ENCODE assay signal across 8 cellular contexts in genomic region chr6:107491059-107491609, GRCh38. TPM values are rescaled to one million over a fixed set of nuclear protein-coding genes. Genes with fewer than 3 reads are reported as not detected.
A peak's percentile ranks its signal among the peaks of the same experiment; 100 is the strongest.
DNase-seq lines count a peak whose midpoint lies in the region; ATAC-seq and TF ChIP-seq lines count a peak whose summit lies in the region.

No MANE protein-coding gene starts in this region.

- H3K4me3 Mint-ChIP-seq in Caco-2 (ENCODE audit: unreplicated experiment), result peak overlapping the region; percentile 80
- H3K4me3 Mint-ChIP-seq in activated naive CD8-positive, alpha-beta T cell treated with anti-CD3 and anti-CD28 coated beads for 36 hours, result peak overlapping the region; percentile 84

- TF ChIP-seq CTCF in Caco-2 (IDR thresholded peaks at IDR 0.05; ENCODE audit: insufficient read depth in 1 of 2, low read depth in 1 of 2, low read length in 1 of 2, severe bottlenecking in 1 of 2, unreplicated experiment in 1 of 2) (no peak), LNCaP clone FGC (IDR thresholded peaks at IDR 0.05; ENCODE audit: control insufficient read depth, extremely low read depth, insufficient read depth) (no peak)

- CTCF ChIA-PET in Caco-2 (lab: Charles Lee), result no interaction called here

- H3K4me1 Mint-ChIP-seq in Caco-2 (ENCODE audit: low read depth, unreplicated experiment), result peaks cover 7% of the 10 kb centered on the region
- H3K4me1 Mint-ChIP-seq in activated naive CD8-positive, alpha-beta T cell treated with anti-CD3 and anti-CD28 coated beads for 36 hours, result peaks cover 16% of the 10 kb centered on the region

- H3K9me3 Mint-ChIP-seq in Caco-2 (ENCODE audit: unreplicated experiment), result no peaks in the 10 kb centered on the region
- H3K9me3 Mint-ChIP-seq in activated naive CD8-positive, alpha-beta T cell treated with anti-CD3 and anti-CD28 coated beads for 36 hours, result no peaks in the 10 kb centered on the region

- POLR2A ChIA-PET in Caco-2 (lab: Charles Lee), result no interaction called here

- DNase-seq in Caco-2 (peak in 1 of 2 experiments; percentile 9), LNCaP clone FGC (ENCODE audit: low read depth) (no peak), left ventricle myocardium superior (peak; percentile 91), posterior cingulate gyrus (peak; percentile 31 to 93 (median 52))
- DNase-seq in activated naive CD8-positive, alpha-beta T cell treated with anti-CD3 and anti-CD28 coated beads for 36 hours, result peak; percentile 14

- H3K4me3 ChIP-seq in Caco-2 (ENCODE audit: low read depth, low read length) (peak overlapping the region; percentile 41; the same call in 1 of the 2 replicates), LNCaP clone FGC (ENCODE audit: low read depth, low read length) (peak overlapping the region; percentile 69)

- no peaks in the 10 kb centered on the region for H3K9me3 ChIP-seq in Caco-2

- no peak overlapping the region for H3K27ac Mint-ChIP-seq in Caco-2 (ENCODE audit: unreplicated experiment)
- no peak overlapping the region for H3K27ac Mint-ChIP-seq in activated naive CD8-positive, alpha-beta T cell treated with anti-CD3 and anti-CD28 coated beads for 36 hours

- no peaks in the 10 kb centered on the region for H3K36me3 Mint-ChIP-seq in Caco-2 (ENCODE audit: insufficient read depth, unreplicated experiment)
- H3K36me3 Mint-ChIP-seq in activated naive CD8-positive, alpha-beta T cell treated with anti-CD3 and anti-CD28 coated beads for 36 hours, result no peaks in the 10 kb centered on the region

- intact Hi-C loops in Caco-2 (cut with micrococcal nuclease; ENCODE audit: unreplicated experiment) (no loop called here), left ventricle myocardium superior (cut with micrococcal nuclease) (loop anchor here (5.0 kb wide), 1 partner anchor 166 kb away; no protein-coding TSS in a partner anchor), posterior cingulate gyrus (cut with DNase I) (loop anchor here (10.0 kb wide), 3 partner anchors 64 to 376 kb away; partner anchors contain the start of gene BEND3)

- ATAC-seq in left ventricle myocardium superior (peak; percentile 62), GM21360 (IDR thresholded peaks at IDR 0.05; ENCODE audit: unreplicated experiment) (no peak), HG03342 (IDR thresholded peaks at IDR 0.05; ENCODE audit: unreplicated experiment) (no peak), GM21526 (IDR thresholded peaks at IDR 0.05; ENCODE audit: low FRiP score, unreplicated experiment) (no peak)

- peaks cover 33% of the 10 kb centered on the region for H3K27me3 Mint-ChIP-seq in Caco-2 (ENCODE audit: insufficient read depth, unreplicated experiment)
- peaks cover 35% of the 10 kb centered on the region for H3K27me3 Mint-ChIP-seq in activated naive CD8-positive, alpha-beta T cell treated with anti-CD3 and anti-CD28 coated beads for 36 hours

- no peaks in the 10 kb centered on the region for H3K36me3 ChIP-seq in Caco-2 (ENCODE audit: control insufficient read depth, insufficient read depth, low read length)

- no TSS peak for BruUV-seq in Caco-2 (replicated peaks; lab: Mats Ljungman, UMichigan)

- peaks cover 3% of the 10 kb centered on the region for H3K27me3 ChIP-seq in Caco-2 (replicated peaks; ENCODE audit: control insufficient read depth, insufficient read depth, low read length)

- H3K4me1 ChIP-seq in Caco-2, result no peaks in the 10 kb centered on the region; the same call in 1 of the 2 replicates

RNA-seq across cellular contexts. Expression of gene SOBP, which starts 1.2 kb away (rescaled TPM):
- total RNA-seq in Caco-2 (2022), result 0.14 TPM in 1 of 2 replicates, not detected in the other
- 1 to 10 TPM in 1 of 2 experiments, under 1 TPM in 1; 0.70 to 2.1 TPM for total RNA-seq in activated naive CD8-positive, alpha-beta T cell treated with anti-CD3 and anti-CD28 coated beads for 36 hours
- total RNA-seq in left ventricle myocardium superior, result 15.3 TPM

RNA-seq across cellular contexts. Expression of gene PDSS2, which starts 31.8 kb away (rescaled TPM):
- 10.3 and 11.4 TPM in 2 replicates for total RNA-seq in Caco-2 (2022)
- total RNA-seq in activated naive CD8-positive, alpha-beta T cell treated with anti-CD3 and anti-CD28 coated beads for 36 hours, result 10 to 100 TPM; 13.7 to 14.1 TPM
- 16.2 TPM for total RNA-seq in left ventricle myocardium superior
